Comparison of ENCODE assay signal across 19 cellular contexts in the genomic region with DNA sequence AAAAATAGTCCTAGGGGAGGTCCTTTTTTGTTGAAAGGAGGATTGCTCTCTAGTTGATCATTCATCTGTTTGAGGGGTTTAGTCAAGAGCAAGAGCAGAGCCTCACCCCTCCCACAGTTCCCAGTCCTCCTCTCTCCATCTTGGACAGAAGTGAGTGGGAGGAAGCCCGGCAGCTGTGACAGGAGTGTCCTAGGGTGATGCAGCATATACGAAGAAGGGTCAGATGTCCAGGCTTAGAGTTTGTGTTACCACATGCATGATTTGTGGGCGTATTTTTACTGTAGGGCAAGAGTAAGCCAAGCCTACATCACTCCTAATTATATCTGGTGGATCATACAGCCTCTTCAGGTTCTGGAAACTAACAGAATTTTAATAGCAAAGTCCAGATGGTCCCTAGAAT. TPM values are rescaled to one million over a fixed set of nuclear protein-coding genes. Genes with fewer than 3 reads are reported as not detected.
DNase-seq lines count a peak whose midpoint lies in the region; ATAC-seq and TF ChIP-seq lines count a peak whose summit lies in the region.
"Had no signal": no experiment of that assay in that cellular context is flagged by ENCODE, and none has a peak within 500 bp of the region (broad histone marks: within the 10 kb centered on the region; RNA-seq: fewer than 3 reads in every experiment).

No MANE protein-coding gene starts in this region.

- no peak for TF ChIP-seq POLR2A in ovary (IDR thresholded peaks at IDR 0.05)

- no peak for ATAC-seq in WTC11
- ATAC-seq: natural killer cell had no signal

- H3K36me3 ChIP-seq in GM23248 (ENCODE audit: low read depth) (no peaks in the 10 kb centered on the region), skeletal muscle tissue (ENCODE audit: control insufficient read depth in 3 of 3, insufficient read depth in 3 of 3, low read length in 3 of 3) (no peaks in the 10 kb centered on the region), ovary (no peaks in the 10 kb centered on the region)
- H3K36me3 ChIP-seq: suprapubic skin had no signal

- no peaks in the 10 kb centered on the region for H3K9me3 ChIP-seq in GM23248 (ENCODE audit: low read depth)
- no peaks in the 10 kb centered on the region for H3K9me3 ChIP-seq in skeletal muscle tissue (ENCODE audit: control insufficient read depth in 3 of 3, low read length in 3 of 3)
- H3K9me3 ChIP-seq in ovary: no peaks in the 10 kb centered on the region
- H3K9me3 ChIP-seq: suprapubic skin had no signal

- no peak overlapping the region for H3K4me3 Mint-ChIP-seq in WTC11
- H3K4me3 Mint-ChIP-seq: activated CD4-positive, alpha-beta T cell treated with anti-CD3 and anti-CD28 coated beads, Interleukin-2, amount 10 ng/mL, durations not matched to agents 24 days and 14 days; activated naive CD8-positive, alpha-beta T cell treated with anti-CD3 and anti-CD28 coated beads for 36 hours; natural killer cell had no signal

- CTCF ChIA-PET in WTC11 (lab: Charles Lee): interaction anchor here (0.6 to 2.0 kb wide), 4 partner anchors 67 to 363 kb away, joined by 3 to 4 read pairs (median 4); a partner anchor contains a TSS

- H3K27me3 Mint-ChIP-seq in WTC11 (ENCODE audit: low read depth): no peaks in the 10 kb centered on the region
- H3K27me3 Mint-ChIP-seq: activated CD4-positive, alpha-beta T cell treated with anti-CD3 and anti-CD28 coated beads, Interleukin-2, amount 10 ng/mL, durations not matched to agents 24 days and 14 days; activated naive CD8-positive, alpha-beta T cell treated with anti-CD3 and anti-CD28 coated beads for 36 hours had no signal

- no peak overlapping the region for H2AFZ ChIP-seq in GM23248

- H3K4me1 ChIP-seq in GM23248 (ENCODE audit: insufficient read depth) (peaks cover 21% of the 10 kb centered on the region), skeletal muscle tissue (ENCODE audit: control insufficient read depth in 3 of 3, insufficient read depth in 3 of 3, low read length in 3 of 3) (peaks cover 75 to 81% (median 81%) of the 10 kb centered on the region in 3 donors), ovary (ENCODE audit: insufficient read depth) (peaks cover 8% of the 10 kb centered on the region)

- intact Hi-C loops in ovary (cut with DNase I): loop anchor here in 1 of 4 donors (10.0 kb wide), 1 partner anchor 122 kb away; no protein-coding TSS in a partner anchor

- H3K4me1 Mint-ChIP-seq in WTC11: peaks cover 19% of the 10 kb centered on the region

- H3K4me3 ChIP-seq in GM23248 (no peak overlapping the region), skeletal muscle tissue (ENCODE audit: low read length in 3 of 3) (peak overlapping the region in 2 of 3 donors; percentile 13), ovary (no peak overlapping the region)
- H3K4me3 ChIP-seq: suprapubic skin had no signal

- H3K27me3 ChIP-seq in GM23248 (replicated peaks; ENCODE audit: insufficient read depth): no peaks in the 10 kb centered on the region
- no peaks in the 10 kb centered on the region for H3K27me3 ChIP-seq in skeletal muscle tissue (ENCODE audit: control insufficient read depth in 3 of 3, insufficient read depth in 3 of 3, low read length in 3 of 3)
- no peaks in the 10 kb centered on the region for H3K27me3 ChIP-seq in ovary
- H3K27me3 ChIP-seq: suprapubic skin had no signal

- 37 to 44% methylated on average over 3 of the region's 3 CpGs for WGBS in GM23248 (ENCODE audit: low coverage in 1 of 2, low lambda C conversion rate in 2 of 2, missing lambda C conversion rate in 2 of 2), 2 experiments
- 56 to 60% (median 59%) methylated on average over 3 of the region's 3 CpGs for WGBS in ovary, 3 donors

- no peak for TF ChIP-seq EP300 in ovary (IDR thresholded peaks at IDR 0.05)

- peak overlapping the region; percentile 58; the same call in 1 of the 2 replicates for H3K27ac Mint-ChIP-seq in WTC11
- H3K27ac Mint-ChIP-seq: activated CD4-positive, alpha-beta T cell treated with anti-CD3 and anti-CD28 coated beads, Interleukin-2, amount 10 ng/mL, durations not matched to agents 24 days and 14 days; activated naive CD8-positive, alpha-beta T cell treated with anti-CD3 and anti-CD28 coated beads for 36 hours; natural killer cell had no signal

- no peaks in the 10 kb centered on the region for H3K9me2 ChIP-seq in GM23248 (ENCODE audit: insufficient read depth)

- H3K79me2 ChIP-seq in GM23248 (ENCODE audit: insufficient read depth): peaks cover 76% of the 10 kb centered on the region

- POLR2A ChIA-PET in WTC11 (lab: Charles Lee): interaction anchor here (0.6 to 1.3 kb wide), 2 partner anchors 12 to 536 kb away, joined by 3 read pairs; no protein-coding TSS in a partner anchor

- TF ChIP-seq CTCF in WTC11 (IDR thresholded peaks at IDR 0.05) (no peak), ovary (IDR thresholded peaks at IDR 0.05) (no peak)

- H4K20me1 ChIP-seq in GM23248 (ENCODE audit: insufficient read depth): no peaks in the 10 kb centered on the region

- peak; percentile 27 for DNase-seq in GM23248
- DNase-seq in WTC11 (ENCODE audit: low spot score): no peak
- peak; percentile 26 for DNase-seq in islet precursor cell
- DNase-seq in stimulated activated naive CD4-positive, alpha-beta T cell treated with Interleukin-2 at 50 U/mL for 16 hours (lab: John Stamatoyannopoulos, UW): no peak
- DNase-seq in ovary: no peak
- no peak for DNase-seq in T-helper 1 cell
- DNase-seq: activated CD4-positive, alpha-beta T cell treated with anti-CD3 and anti-CD28 coated beads, Interleukin-2, amount 10 ng/mL, durations not matched to agents 24 days and 14 days; activated naive CD8-positive, alpha-beta T cell treated with anti-CD3 and anti-CD28 coated beads for 36 hours; DMS79; effector memory CD4-positive, alpha-beta T cell; foreskin melanocyte; MM.1S; natural killer cell; NCI-H187 treated with DMSO at 0.1 percent for 48 hours; NCI-H510A; SHP77 treated with DMSO at 0.1 percent for 48 hours; stimulated activated CD4-positive, alpha-beta T cell treated with anti-CD3 and anti-CD28 coated beads, Interleukin-1b, Interleukin-23, amount 100 ng/mL, for 48 hours had no signal

- H3K9ac ChIP-seq in GM23248: no peak overlapping the region
- H3K9ac ChIP-seq in skeletal muscle tissue (ENCODE audit: low read depth in 1 of 3, low read length in 3 of 3): peak overlapping the region; percentile 5 to 62 (median 52)

- H3K27ac ChIP-seq in GM23248: no peak overlapping the region
- peak overlapping the region; percentile 93 for H3K27ac ChIP-seq in skeletal muscle tissue (ENCODE audit: low read depth, low read length)
- peak overlapping the region in 1 of 2 donors; percentile 5 for H3K27ac ChIP-seq in ovary

- peaks cover 35% of the 10 kb centered on the region for H3F3A ChIP-seq in GM23248 (ENCODE audit: insufficient read depth)

- H3K36me3 Mint-ChIP-seq in WTC11: no peaks in the 10 kb centered on the region
- H3K36me3 Mint-ChIP-seq: activated naive CD8-positive, alpha-beta T cell treated with anti-CD3 and anti-CD28 coated beads for 36 hours; natural killer cell had no signal

- no peaks in the 10 kb centered on the region for H3K9me3 Mint-ChIP-seq in WTC11
- H3K9me3 Mint-ChIP-seq: activated CD4-positive, alpha-beta T cell treated with anti-CD3 and anti-CD28 coated beads, Interleukin-2, amount 10 ng/mL, durations not matched to agents 24 days and 14 days; activated naive CD8-positive, alpha-beta T cell treated with anti-CD3 and anti-CD28 coated beads for 36 hours; natural killer cell had no signal

- in situ Hi-C loops in GM23248 (cut with MboI): loop anchor here (25.0 kb wide), 1 partner anchor 499 kb away; no protein-coding TSS in a partner anchor

- H3K4me2 ChIP-seq in GM23248 (ENCODE audit: unreplicated experiment): no peak overlapping the region

TF ChIP-seq in WTC11, 78 proteins besides CTCF, POLR2A, EP300 and RAD21 (continues in another document):
- TF ChIP-seq SMAD3 (CRISPR knock-in tag; IDR thresholded peaks at IDR 0.05; ENCODE audit: borderline replicate concordance) (no peak), TCF7 (CRISPR knock-in tag; IDR thresholded peaks at IDR 0.05; ENCODE audit: low read depth) (no peak)
- TF ChIP-seq, protein P1, sequence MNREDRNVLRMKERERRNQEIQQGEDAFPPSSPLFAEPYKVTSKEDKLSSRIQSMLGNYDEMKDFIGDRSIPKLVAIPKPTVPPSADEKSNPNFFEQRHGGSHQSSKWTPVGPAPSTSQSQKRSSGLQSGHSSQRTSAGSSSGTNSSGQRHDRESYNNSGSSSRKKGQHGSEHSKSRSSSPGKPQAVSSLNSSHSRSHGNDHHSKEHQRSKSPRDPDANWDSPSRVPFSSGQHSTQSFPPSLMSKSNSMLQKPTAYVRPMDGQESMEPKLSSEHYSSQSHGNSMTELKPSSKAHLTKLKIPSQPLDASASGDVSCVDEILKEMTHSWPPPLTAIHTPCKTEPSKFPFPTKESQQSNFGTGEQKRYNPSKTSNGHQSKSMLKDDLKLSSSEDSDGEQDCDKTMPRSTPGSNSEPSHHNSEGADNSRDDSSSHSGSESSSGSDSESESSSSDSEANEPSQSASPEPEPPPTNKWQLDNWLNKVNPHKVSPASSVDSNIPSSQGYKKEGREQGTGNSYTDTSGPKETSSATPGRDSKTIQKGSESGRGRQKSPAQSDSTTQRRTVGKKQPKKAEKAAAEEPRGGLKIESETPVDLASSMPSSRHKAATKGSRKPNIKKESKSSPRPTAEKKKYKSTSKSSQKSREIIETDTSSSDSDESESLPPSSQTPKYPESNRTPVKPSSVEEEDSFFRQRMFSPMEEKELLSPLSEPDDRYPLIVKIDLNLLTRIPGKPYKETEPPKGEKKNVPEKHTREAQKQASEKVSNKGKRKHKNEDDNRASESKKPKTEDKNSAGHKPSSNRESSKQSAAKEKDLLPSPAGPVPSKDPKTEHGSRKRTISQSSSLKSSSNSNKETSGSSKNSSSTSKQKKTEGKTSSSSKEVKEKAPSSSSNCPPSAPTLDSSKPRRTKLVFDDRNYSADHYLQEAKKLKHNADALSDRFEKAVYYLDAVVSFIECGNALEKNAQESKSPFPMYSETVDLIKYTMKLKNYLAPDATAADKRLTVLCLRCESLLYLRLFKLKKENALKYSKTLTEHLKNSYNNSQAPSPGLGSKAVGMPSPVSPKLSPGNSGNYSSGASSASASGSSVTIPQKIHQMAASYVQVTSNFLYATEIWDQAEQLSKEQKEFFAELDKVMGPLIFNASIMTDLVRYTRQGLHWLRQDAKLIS (CRISPR knock-in tag; IDR thresholded peaks at IDR 0.05; ENCODE audit: borderline replicate concordance): no peak
- TF ChIP-seq, protein P2, sequence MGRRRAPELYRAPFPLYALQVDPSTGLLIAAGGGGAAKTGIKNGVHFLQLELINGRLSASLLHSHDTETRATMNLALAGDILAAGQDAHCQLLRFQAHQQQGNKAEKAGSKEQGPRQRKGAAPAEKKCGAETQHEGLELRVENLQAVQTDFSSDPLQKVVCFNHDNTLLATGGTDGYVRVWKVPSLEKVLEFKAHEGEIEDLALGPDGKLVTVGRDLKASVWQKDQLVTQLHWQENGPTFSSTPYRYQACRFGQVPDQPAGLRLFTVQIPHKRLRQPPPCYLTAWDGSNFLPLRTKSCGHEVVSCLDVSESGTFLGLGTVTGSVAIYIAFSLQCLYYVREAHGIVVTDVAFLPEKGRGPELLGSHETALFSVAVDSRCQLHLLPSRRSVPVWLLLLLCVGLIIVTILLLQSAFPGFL (CRISPR knock-in tag; IDR thresholded peaks at IDR 0.05; ENCODE audit: borderline replicate concordance): no peak

RNA-seq across cellular contexts. Expression of a gene that starts 6.6 kb away (rescaled TPM):
- 5.1 and 7.3 TPM in 2 replicates for total RNA-seq in GM23248 (2014; rRNA removed; shearing (Covaris generic))
- polyA plus RNA-seq in GM23248 (2016; fragmentation: Nextera tagmentation; extraction: Ambion mirVana): 7.9 and 10.7 TPM in 2 replicates
- 14.6 to 16.7 TPM (median 15.3 TPM) in 3 replicates for total RNA-seq in WTC11 (2021)
- 27.1 TPM for total RNA-seq in skeletal muscle tissue
- total RNA-seq in ovary: 10 to 100 TPM; 13.7 to 31.6 (median 29.9) TPM
- polyA plus RNA-seq in ovary: 10 to 100 TPM; 18.2 to 25.4 TPM

Comparison
In these comparisons a context has a peak if more than half of its experiments do, and no peak if none do; other contexts are left out.
1. DNase-seq: peak in GM23248 (single experiment) and islet precursor cell (single experiment); none in WTC11 (single experiment), stimulated activated naive CD4-positive, alpha-beta T cell treated with Interleukin-2 at 50 U/mL for 16 hours (single experiment), ovary (0 of 5) and T-helper 1 cell (0 of 5).
2. H3K4me3 ChIP-seq: peak in skeletal muscle tissue (2 of 3); none in GM23248 (single experiment) and ovary (single experiment).